In the genomic region with DNA sequence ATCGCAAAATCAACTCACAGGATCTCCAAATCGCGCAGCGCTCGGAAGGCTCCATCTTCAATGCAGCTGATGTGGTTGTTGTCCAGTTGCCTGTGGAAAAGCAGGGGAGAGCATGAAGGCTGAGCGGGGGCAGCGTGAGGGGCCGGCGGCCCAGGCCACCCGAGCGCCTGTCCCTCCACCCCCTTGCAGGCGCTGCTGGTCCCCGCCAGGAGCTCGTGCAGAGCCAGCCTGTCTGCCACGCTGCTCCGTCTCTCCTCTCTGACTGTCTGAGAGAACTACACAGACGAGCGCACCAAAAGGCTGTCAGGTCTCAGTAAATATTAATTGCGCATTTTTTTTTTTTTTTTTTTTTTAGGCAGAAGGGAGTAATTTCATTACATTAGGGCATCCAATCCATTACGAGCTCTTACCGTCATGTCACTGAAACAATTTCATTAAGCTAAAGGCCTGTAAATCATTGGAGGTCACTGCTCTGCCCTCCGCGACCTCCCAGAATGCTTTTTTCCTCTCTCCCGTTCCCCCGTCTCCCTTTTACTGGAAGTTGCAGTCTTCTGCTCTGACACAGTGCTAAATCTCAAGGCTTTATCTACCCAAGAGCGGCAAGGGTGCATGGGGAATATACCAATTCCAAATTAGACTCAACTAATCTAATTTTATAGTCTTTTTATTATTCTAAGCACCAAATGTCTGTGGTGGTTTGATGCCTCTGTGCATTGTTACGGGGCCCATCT, we compare ENCODE assay signal across 11 cellular contexts.
"Had no signal": no experiment of that assay in that cellular context is flagged by ENCODE, and none has a peak within 500 bp of the region (broad histone marks: within the 10 kb centered on the region; RNA-seq: fewer than 3 reads in every experiment).

No MANE protein-coding gene starts in this region.

- H3K27ac Mint-ChIP-seq: activated CD8-positive, alpha-beta T cell treated with anti-CD3 and anti-CD28 coated beads, Interleukin-2, amount 10 ng/mL, durations not matched to agents 7 days and 5 days; activated naive CD8-positive, alpha-beta T cell treated with anti-CD3 and anti-CD28 coated beads, Interleukin-2, amount 50 U/mL, for 24 hours; naive B cell; WTC11 had no signal

- H3K36me3 Mint-ChIP-seq: naive B cell, WTC11 had no signal

- H3K4me3 Mint-ChIP-seq: activated CD8-positive, alpha-beta T cell treated with anti-CD3 and anti-CD28 coated beads, Interleukin-2, amount 10 ng/mL, durations not matched to agents 7 days and 5 days; activated naive CD8-positive, alpha-beta T cell treated with anti-CD3 and anti-CD28 coated beads, Interleukin-2, amount 50 U/mL, for 24 hours; naive B cell; WTC11 had no signal

- H3K9me3 Mint-ChIP-seq: activated naive CD8-positive, alpha-beta T cell treated with anti-CD3 and anti-CD28 coated beads, Interleukin-2, amount 50 U/mL, for 24 hours; naive B cell; WTC11 had no signal

- H3K4me1 Mint-ChIP-seq: naive B cell had no signal

- DNase-seq: activated CD4-positive, alpha-beta T cell treated with anti-CD3 and anti-CD28 coated beads for 48 hours; activated CD8-positive, alpha-beta memory T cell treated with anti-CD3 and anti-CD28 coated beads, Interleukin-2, amount 50 U/mL, for 48 hours; activated CD8-positive, alpha-beta T cell treated with anti-CD3 and anti-CD28 coated beads, Interleukin-2, amount 10 ng/mL, durations not matched to agents 7 days and 5 days; activated naive CD4-positive, alpha-beta T cell treated with Interleukin-2 at 50 U/mL for 16 hours; activated naive CD8-positive, alpha-beta T cell treated with anti-CD3 and anti-CD28 coated beads, Interleukin-2, amount 50 U/mL, for 24 hours; effector CD4-positive, alpha-beta T cell; foreskin melanocyte; kidney; lower lobe of right lung; naive B cell had no signal
